19 cellular contexts compared by ENCODE assay signal in genomic region chr17:10790491-10791401, GRCh38. TPM values are rescaled to one million over a fixed set of nuclear protein-coding genes. Genes with fewer than 3 reads are reported as not detected.
A peak's percentile ranks its signal among the peaks of the same experiment; 100 is the strongest.
DNase-seq lines count a peak whose midpoint lies in the region; ATAC-seq, FAIRE-seq and TF ChIP-seq lines count a peak whose summit lies in the region.
"Had no signal": no experiment of that assay in that cellular context is flagged by ENCODE, and none has a peak within 500 bp of the region (broad histone marks: within the 10 kb centered on the region; RNA-seq: fewer than 3 reads in every experiment).

No MANE protein-coding gene starts in this region.

- no peak for TF ChIP-seq CTCF in pancreas (IDR thresholded peaks at IDR 0.05)

- peak; percentile 71 for DNase-seq in DMS 273 (lab: John Stamatoyannopoulos, UW; ENCODE audit: unreplicated experiment)
- DNase-seq in RPMI7951 (ENCODE audit: low read depth): peak; percentile 6
- DNase-seq in globus pallidus (ENCODE audit: low spot score): peak; percentile 40
- DNase-seq in pancreas: peak in 4 of 6 donors; percentile 37 to 70 (median 58)
- no peak for DNase-seq in activated effector memory CD4-positive, alpha-beta T cell treated with anti-CD3 and anti-CD28 coated beads, Interleukin-2, amount 50 U/mL, for 16 hours
- no peak for DNase-seq in OCI-M2 (lab: John Stamatoyannopoulos, UW; ENCODE audit: unreplicated experiment)
- no peak for DNase-seq in NCI-H2196 (lab: John Stamatoyannopoulos, UW; ENCODE audit: unreplicated experiment)
- DNase-seq: activated CD8-positive, alpha-beta memory T cell treated with anti-CD3 and anti-CD28 coated beads, Interleukin-2, amount 50 U/mL, for 4 hours; activated naive CD8-positive, alpha-beta T cell treated with anti-CD3 and anti-CD28 coated beads for 36 hours; DND-41; HFFc6; kidney; NCI-H146; upper lobe of right lung; WERI-Rb-1 had no signal

- WGBS in pancreas, 2 donors: 46 to 57% methylated on average over 9 of the region's 9 CpGs

- intact Hi-C loops in pancreas (cut with DNase I): no loop called here

- ATAC-seq in pancreas (peak; percentile 86 to 92 (median 89)), HG02884 (IDR thresholded peaks at IDR 0.05; ENCODE audit: unreplicated experiment) (no peak)
- ATAC-seq: upper lobe of right lung had no signal

- peaks cover 0 to 16% (median 9%) of the 10 kb centered on the region in 3 donors for H3K4me1 ChIP-seq in pancreas
- H3K4me1 ChIP-seq: upper lobe of right lung had no signal

- H3K36me3 ChIP-seq in pancreas: no peaks in the 10 kb centered on the region
- H3K36me3 ChIP-seq: neutrophil, upper lobe of right lung, WERI-Rb-1 had no signal

- no peak for FAIRE-seq in pancreas (lab: Jason Lieb, UNC)
- FAIRE-seq: frontal cortex, kidney had no signal

- H3K4me3 ChIP-seq in pancreas: no peak overlapping the region
- H3K4me3 ChIP-seq: SK-N-MC, upper lobe of right lung had no signal

- no peaks in the 10 kb centered on the region for H3K27me3 ChIP-seq in pancreas
- H3K27me3 ChIP-seq: neutrophil, upper lobe of right lung had no signal

- H3K9me3 ChIP-seq in pancreas: no peaks in the 10 kb centered on the region
- H3K9me3 ChIP-seq: neutrophil, upper lobe of right lung had no signal

- peak overlapping the region; percentile 36 to 67 (median 40) for H3K27ac ChIP-seq in pancreas
- H3K27ac ChIP-seq: neutrophil, SK-N-MC, upper lobe of right lung, WERI-Rb-1 had no signal

RNA-seq across cellular contexts. Expression of gene TMEM238L, which starts 13.2 kb away (rescaled TPM):
- total RNA-seq in RPMI7951 (2014; rRNA removed; shearing (Covaris generic)): not detected in 2 replicates
- under 1 TPM in 1 of 6 donors, not detected in 5; 0.13 TPM for total RNA-seq in pancreas
- polyA plus RNA-seq in pancreas: not detected
- total RNA-seq: activated naive CD8-positive, alpha-beta T cell treated with anti-CD3 and anti-CD28 coated beads for 36 hours; frontal cortex; HFFc6; upper lobe of right lung had no signal

RNA-seq across cellular contexts. Expression of gene PIRT, which starts 47.1 kb away (rescaled TPM):
- not detected in 2 replicates for total RNA-seq in RPMI7951 (2014; rRNA removed; shearing (Covaris generic))
- total RNA-seq in pancreas: under 1 TPM in 4 of 6 donors, not detected in 2; 0.03 to 0.09 (median 0.04) TPM
- polyA plus RNA-seq in pancreas: under 1 TPM in 1 of 2 donors, not detected in 1; 0.28 TPM
- total RNA-seq: activated naive CD8-positive, alpha-beta T cell treated with anti-CD3 and anti-CD28 coated beads for 36 hours; HFFc6; kidney; upper lobe of right lung had no signal

Comparison
In these comparisons a context has a peak if more than half of its experiments do, and no peak if none do; other contexts are left out.
1. DNase-seq: peak in DMS 273 (single experiment), RPMI7951 (single experiment), globus pallidus (single experiment) and pancreas (4 of 6); none in activated effector memory CD4-positive, alpha-beta T cell treated with anti-CD3 and anti-CD28 coated beads, Interleukin-2, amount 50 U/mL, for 16 hours (single experiment), OCI-M2 (single experiment) and NCI-H2196 (single experiment).